In genomic region chr21:37009740-37010341, GRCh38 we compare ENCODE assay signal across 1 cellular context.
TF ChIP-seq lines count a peak whose summit lies in the region.

No MANE protein-coding gene starts in this region.

TF ChIP-seq in K562, 482 proteins besides CTCF, POLR2A, EP300 and RAD21 (continued from another document):
- no peak for TF ChIP-seq SRSF3 (IDR thresholded peaks at IDR 0.05; ENCODE audit: insufficient read depth, low read length)
- no peak for TF ChIP-seq RBM17 (IDR thresholded peaks at IDR 0.05; ENCODE audit: borderline replicate concordance, low read depth, low read length)
- no peak for TF ChIP-seq SNAPC5 (CRISPR knock-in tag; IDR thresholded peaks at IDR 0.05)
- no peak for TF ChIP-seq ZBTB7A (IDR thresholded peaks at IDR 0.05; ENCODE audit: borderline replicate concordance, control insufficient read depth, low read depth, low read length)
- TF ChIP-seq YY1 (IDR thresholded peaks at IDR 0.05; ENCODE audit: borderline replicate concordance in 1 of 3, control insufficient read depth in 1 of 3, extremely low read depth in 1 of 3, insufficient read depth in 3 of 3, insufficient read length in 1 of 3, insufficient replicate concordance in 2 of 3, low read depth in 1 of 3, low read length in 2 of 3), result peak in 1 of 3 experiments; percentile 51
- TF ChIP-seq ZNF175 (CRISPR knock-in tag; IDR thresholded peaks at IDR 0.05; ENCODE audit: low read depth), result no peak
- TF ChIP-seq SAFB2 (IDR thresholded peaks at IDR 0.05; ENCODE audit: borderline replicate concordance, low read depth, low read length, severe bottlenecking), result no peak
- TF ChIP-seq SOX6 (IDR thresholded peaks at IDR 0.05), result no peak; the same call in 1 of the 2 replicates
- TF ChIP-seq TFAP4 (CRISPR knock-in tag; IDR thresholded peaks at IDR 0.05; ENCODE audit: borderline replicate concordance), result peak; percentile 90
- TF ChIP-seq, protein P1, sequence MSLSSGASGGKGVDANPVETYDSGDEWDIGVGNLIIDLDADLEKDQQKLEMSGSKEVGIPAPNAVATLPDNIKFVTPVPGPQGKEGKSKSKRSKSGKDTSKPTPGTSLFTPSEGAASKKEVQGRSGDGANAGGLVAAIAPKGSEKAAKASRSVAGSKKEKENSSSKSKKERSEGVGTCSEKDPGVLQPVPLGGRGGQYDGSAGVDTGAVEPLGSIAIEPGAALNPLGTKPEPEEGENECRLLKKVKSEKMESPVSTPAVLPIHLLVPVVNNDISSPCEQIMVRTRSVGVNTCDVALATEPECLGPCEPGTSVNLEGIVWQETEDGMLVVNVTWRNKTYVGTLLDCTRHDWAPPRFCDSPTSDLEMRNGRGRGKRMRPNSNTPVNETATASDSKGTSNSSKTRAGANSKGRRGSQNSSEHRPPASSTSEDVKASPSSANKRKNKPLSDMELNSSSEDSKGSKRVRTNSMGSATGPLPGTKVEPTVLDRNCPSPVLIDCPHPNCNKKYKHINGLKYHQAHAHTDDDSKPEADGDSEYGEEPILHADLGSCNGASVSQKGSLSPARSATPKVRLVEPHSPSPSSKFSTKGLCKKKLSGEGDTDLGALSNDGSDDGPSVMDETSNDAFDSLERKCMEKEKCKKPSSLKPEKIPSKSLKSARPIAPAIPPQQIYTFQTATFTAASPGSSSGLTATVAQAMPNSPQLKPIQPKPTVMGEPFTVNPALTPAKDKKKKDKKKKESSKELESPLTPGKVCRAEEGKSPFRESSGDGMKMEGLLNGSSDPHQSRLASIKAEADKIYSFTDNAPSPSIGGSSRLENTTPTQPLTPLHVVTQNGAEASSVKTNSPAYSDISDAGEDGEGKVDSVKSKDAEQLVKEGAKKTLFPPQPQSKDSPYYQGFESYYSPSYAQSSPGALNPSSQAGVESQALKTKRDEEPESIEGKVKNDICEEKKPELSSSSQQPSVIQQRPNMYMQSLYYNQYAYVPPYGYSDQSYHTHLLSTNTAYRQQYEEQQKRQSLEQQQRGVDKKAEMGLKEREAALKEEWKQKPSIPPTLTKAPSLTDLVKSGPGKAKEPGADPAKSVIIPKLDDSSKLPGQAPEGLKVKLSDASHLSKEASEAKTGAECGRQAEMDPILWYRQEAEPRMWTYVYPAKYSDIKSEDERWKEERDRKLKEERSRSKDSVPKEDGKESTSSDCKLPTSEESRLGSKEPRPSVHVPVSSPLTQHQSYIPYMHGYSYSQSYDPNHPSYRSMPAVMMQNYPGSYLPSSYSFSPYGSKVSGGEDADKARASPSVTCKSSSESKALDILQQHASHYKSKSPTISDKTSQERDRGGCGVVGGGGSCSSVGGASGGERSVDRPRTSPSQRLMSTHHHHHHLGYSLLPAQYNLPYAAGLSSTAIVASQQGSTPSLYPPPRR (CRISPR knock-in tag; IDR thresholded peaks at IDR 0.05; ENCODE audit: borderline replicate concordance), result no peak
- TF ChIP-seq AFF4 (CRISPR knock-in tag; IDR thresholded peaks at IDR 0.05), result no peak
- TF ChIP-seq LARP7 (IDR thresholded peaks at IDR 0.05), result no peak
